In genomic region chr5:147782053-147783028, GRCh38 we compare ENCODE assay signal across 8 cellular contexts. TPM values are rescaled to one million over a fixed set of nuclear protein-coding genes. Genes with fewer than 3 reads are reported as not detected.
DNase-seq lines count a peak whose midpoint lies in the region; ATAC-seq and TF ChIP-seq lines count a peak whose summit lies in the region.

Gene JAKMIP2, minus strand, starts transcription at chr5:147782728. Its CDS starts 110,922 bp downstream, at chr5:147671806.

- no peak for TF ChIP-seq EP300 in upper lobe of left lung (IDR thresholded peaks at IDR 0.05)

- TF ChIP-seq POLR2A in upper lobe of left lung (IDR thresholded peaks at IDR 0.05), result peak in 1 of 4 donors; percentile 34

- POLR2A ChIA-PET in CD8-positive, alpha-beta T cell (lab: Charles Lee), result interaction anchor here (0.6 to 1.1 kb wide), 4 partner anchors 13 to 1579 kb away, joined by 3 to 6 read pairs (median 4); no protein-coding TSS in a partner anchor

- no peaks in the 10 kb centered on the region for H3K9me3 ChIP-seq in CD8-positive, alpha-beta T cell (ENCODE audit: low read length)
- H3K9me3 ChIP-seq in MM.1S (replicated peaks; ENCODE audit: insufficient read depth, low read length) (no peaks in the 10 kb centered on the region), upper lobe of left lung (no peaks in the 10 kb centered on the region)

- peak within 1 kb of the TSS; percentile 46 for H3K27ac ChIP-seq in CD8-positive, alpha-beta T cell (ENCODE audit: low read depth, low read length)
- H3K27ac ChIP-seq in MM.1S (ENCODE audit: low read length), result peak within 1 kb of the TSS; percentile 83
- peak within 1 kb of the TSS in 1 of 4 donors; percentile 12 for H3K27ac ChIP-seq in upper lobe of left lung

- peaks cover 31% of the 10 kb centered on the region for H3K4me1 Mint-ChIP-seq in CD8-positive, alpha-beta T cell (ENCODE audit: low read depth)
- peaks cover 19% of the 10 kb centered on the region for H3K4me1 Mint-ChIP-seq in activated naive CD4-positive, alpha-beta T cell treated with anti-CD3 and anti-CD28 coated beads, Interleukin-2, amount 50 U/mL, for 24 hours
- peaks cover 10% of the 10 kb centered on the region for H3K4me1 Mint-ChIP-seq in progenitor cell of endocrine pancreas (ENCODE audit: low read depth)

- intact Hi-C loops in CD8-positive, alpha-beta T cell (cut with DNase I, micrococcal nuclease), result loop anchor here (1.0 to 10.0 kb wide), 6 partner anchors 22 to 1770 kb away; partner anchors contain the start of genes FBXO38 (in 2 of the 2), CSNK1A1 (in 1 of the 2) and RBM27 (in 1 of the 2)
- intact Hi-C loops in cardiac septum (cut with DNase I), result no loop called here

- TF ChIP-seq CTCF in CD8-positive, alpha-beta T cell (IDR thresholded peaks at IDR 0.05), result no peak
- no peak for TF ChIP-seq CTCF in MM.1S (IDR thresholded peaks at IDR 0.05; ENCODE audit: low read length)
- TF ChIP-seq CTCF in progenitor cell of endocrine pancreas (IDR thresholded peaks at IDR 0.05; ENCODE audit: unreplicated experiment), result no peak
- no peak for TF ChIP-seq CTCF in upper lobe of left lung (IDR thresholded peaks at IDR 0.05)

- 1 to 5% methylated on average over 19 of the region's 19 CpGs for WGBS in upper lobe of left lung, 2 donors

- peaks cover 3% of the 10 kb centered on the region for H3K36me3 Mint-ChIP-seq in CD8-positive, alpha-beta T cell
- H3K36me3 Mint-ChIP-seq in activated naive CD4-positive, alpha-beta T cell treated with anti-CD3 and anti-CD28 coated beads, Interleukin-2, amount 50 U/mL, for 24 hours, result no peaks in the 10 kb centered on the region
- H3K36me3 Mint-ChIP-seq in progenitor cell of endocrine pancreas (ENCODE audit: insufficient read depth), result no peaks in the 10 kb centered on the region

- H3K9me3 Mint-ChIP-seq in CD8-positive, alpha-beta T cell, result no peaks in the 10 kb centered on the region
- no peaks in the 10 kb centered on the region for H3K9me3 Mint-ChIP-seq in activated naive CD4-positive, alpha-beta T cell treated with anti-CD3 and anti-CD28 coated beads, Interleukin-2, amount 50 U/mL, for 24 hours
- no peaks in the 10 kb centered on the region for H3K9me3 Mint-ChIP-seq in progenitor cell of endocrine pancreas (ENCODE audit: low read depth)

- H3K4me3 Mint-ChIP-seq in CD8-positive, alpha-beta T cell, result peak within 1 kb of the TSS; percentile 84
- H3K4me3 Mint-ChIP-seq in activated naive CD4-positive, alpha-beta T cell treated with anti-CD3 and anti-CD28 coated beads, Interleukin-2, amount 50 U/mL, for 24 hours, result peak within 1 kb of the TSS; percentile 73
- peak within 1 kb of the TSS; percentile 76 for H3K4me3 Mint-ChIP-seq in progenitor cell of endocrine pancreas (ENCODE audit: low read depth)

- H3K4me3 ChIP-seq in CD8-positive, alpha-beta T cell (ENCODE audit: low read depth, low read length), result peak within 1 kb of the TSS; percentile 51
- H3K4me3 ChIP-seq in MM.1S (ENCODE audit: low read length), result peak within 1 kb of the TSS; percentile 91
- peak within 1 kb of the TSS in 3 of 4 donors; percentile 25 to 41 (median 36) for H3K4me3 ChIP-seq in upper lobe of left lung

- peaks cover 12% of the 10 kb centered on the region for H3F3A ChIP-seq in MM.1S (ENCODE audit: insufficient read depth, low read length)

- H3K4me1 ChIP-seq in CD8-positive, alpha-beta T cell (ENCODE audit: insufficient read depth, low read length), result peaks cover 11% of the 10 kb centered on the region
- H3K4me1 ChIP-seq in MM.1S (ENCODE audit: low read length) (peaks cover 14% of the 10 kb centered on the region), upper lobe of left lung (no peaks in the 10 kb centered on the region)

- H3K27me3 Mint-ChIP-seq in CD8-positive, alpha-beta T cell (ENCODE audit: low read depth), result no peaks in the 10 kb centered on the region
- H3K27me3 Mint-ChIP-seq in activated naive CD4-positive, alpha-beta T cell treated with anti-CD3 and anti-CD28 coated beads, Interleukin-2, amount 50 U/mL, for 24 hours, result no peaks in the 10 kb centered on the region
- no peaks in the 10 kb centered on the region for H3K27me3 Mint-ChIP-seq in progenitor cell of endocrine pancreas

- peak within 1 kb of the TSS; percentile 92 for H3K27ac Mint-ChIP-seq in CD8-positive, alpha-beta T cell
- H3K27ac Mint-ChIP-seq in activated naive CD4-positive, alpha-beta T cell treated with anti-CD3 and anti-CD28 coated beads, Interleukin-2, amount 50 U/mL, for 24 hours, result peak within 1 kb of the TSS; percentile 26
- peak within 1 kb of the TSS; percentile 47 for H3K27ac Mint-ChIP-seq in progenitor cell of endocrine pancreas

- H3K79me2 ChIP-seq in MM.1S (ENCODE audit: low read length), result peaks cover 48% of the 10 kb centered on the region

- H3K27me3 ChIP-seq in CD8-positive, alpha-beta T cell (ENCODE audit: insufficient read depth, low read length), result no peaks in the 10 kb centered on the region
- H3K27me3 ChIP-seq in MM.1S (replicated peaks; ENCODE audit: insufficient read depth, low read length), result no peaks in the 10 kb centered on the region
- no peaks in the 10 kb centered on the region for H3K27me3 ChIP-seq in upper lobe of left lung

- ATAC-seq in CD8-positive, alpha-beta T cell, result peak; percentile 96
- ATAC-seq in GM21526 (IDR thresholded peaks at IDR 0.05; ENCODE audit: low FRiP score, unreplicated experiment) (peak; percentile 86), upper lobe of left lung (ENCODE audit: low FRiP score in 2 of 2) (peak; percentile 76 to 81)

- peak; percentile 70 to 91 (median 80) for DNase-seq in CD8-positive, alpha-beta T cell
- DNase-seq in MM.1S (peak; percentile 97), SHP77 treated with DMSO at 0.1 percent for 48 hours (lab: John Stamatoyannopoulos, UW) (peak; percentile 93), cardiac septum (ENCODE audit: low spot score) (peak; percentile 76), progenitor cell of endocrine pancreas (ENCODE audit: low spot score, unreplicated experiment) (peak; percentile 67), upper lobe of left lung (peak; percentile 64 to 77)

- H3K9me2 ChIP-seq in MM.1S (replicated peaks; ENCODE audit: insufficient read depth, low read length), result no peaks in the 10 kb centered on the region

- H3K9ac ChIP-seq in MM.1S (ENCODE audit: low read length), result peak within 1 kb of the TSS; percentile 77

- peak within 1 kb of the TSS; percentile 80 for H3K4me2 ChIP-seq in MM.1S (ENCODE audit: low read depth, low read length)

- H2AFZ ChIP-seq in MM.1S (ENCODE audit: low read length), result peak within 1 kb of the TSS; percentile 75

- H4K20me1 ChIP-seq in MM.1S (ENCODE audit: insufficient read depth, low read length), result no peaks in the 10 kb centered on the region

- CTCF ChIA-PET in CD8-positive, alpha-beta T cell (lab: Charles Lee), result interaction anchor here (1.3 to 1.7 kb wide), 4 partner anchors 15 to 154 kb away, joined by 3 to 8 read pairs (median 4); no protein-coding TSS in a partner anchor

- H3K36me3 ChIP-seq in CD8-positive, alpha-beta T cell (ENCODE audit: insufficient read depth, low read length), result no peaks in the 10 kb centered on the region
- no peaks in the 10 kb centered on the region for H3K36me3 ChIP-seq in MM.1S (replicated peaks; ENCODE audit: insufficient read depth, low read length)
- H3K36me3 ChIP-seq in upper lobe of left lung, result no peaks in the 10 kb centered on the region

RNA-seq across cellular contexts. Expression of gene JAKMIP2, which starts in this region (rescaled TPM):
- total RNA-seq in CD8-positive, alpha-beta T cell, result 1 to 10 TPM; 1.1 to 2.0 TPM
- total RNA-seq in cardiac septum (0.11 TPM), progenitor cell of endocrine pancreas (5.0 and 6.0 TPM in 2 replicates), upper lobe of left lung (1 to 10 TPM in 5 of 6 donors, under 1 TPM in 1; 0.91 to 8.4 (median 6.0) TPM)

Comparison
In these comparisons a context has a peak if more than half of its experiments do, and no peak if none do; other contexts are left out.
1. Peak in DNase-seq in cardiac septum; RNA of the gene not detected or under 1 TPM.
2. H3K4me3 ChIP-seq: peak in every context shown above with its lines; median percentile 91 in MM.1S; 51 in CD8-positive, alpha-beta T cell; 36 in upper lobe of left lung.
3. H3K27ac Mint-ChIP-seq: peak in every context shown above with its lines; median percentile 92 in CD8-positive, alpha-beta T cell; 47 in progenitor cell of endocrine pancreas; 26 in activated naive CD4-positive, alpha-beta T cell treated with anti-CD3 and anti-CD28 coated beads, Interleukin-2, amount 50 U/mL, for 24 hours.